ENCODE assay signal across 28 cellular contexts in genomic region chr14:92679246-92679645, GRCh38.
A peak's percentile ranks its signal among the peaks of the same experiment; 100 is the strongest.
DNase-seq lines count a peak whose midpoint lies in the region; ATAC-seq, FAIRE-seq and TF ChIP-seq lines count a peak whose summit lies in the region.
"Had no signal": no experiment of that assay in that cellular context is flagged by ENCODE, and none has a peak within 500 bp of the region (broad histone marks: within the 10 kb centered on the region; RNA-seq: fewer than 3 reads in every experiment).

No MANE protein-coding gene starts in this region.

- H3K79me2 ChIP-seq in osteoblast (ENCODE audit: insufficient read depth, low read length): no peaks in the 10 kb centered on the region
- H3K79me2 ChIP-seq: parathyroid adenoma had no signal

- FAIRE-seq in kidney (lab: Jason Lieb, UNC): no peak
- FAIRE-seq: D721Med, frontal cortex had no signal

- no peaks in the 10 kb centered on the region for H3K27me3 Mint-ChIP-seq in CD4-positive, alpha-beta T cell

- intact Hi-C loops in CD4-positive, alpha-beta T cell (cut with DNase I, micrococcal nuclease): no loop called here
- intact Hi-C loops in kidney (cut with DNase I): no loop called here

- POLR2A ChIA-PET in CD4-positive, alpha-beta T cell (lab: Charles Lee): no interaction called here

- no peak for TF ChIP-seq CTCF in CD4-positive, alpha-beta T cell (IDR thresholded peaks at IDR 0.05)
- no peak for TF ChIP-seq CTCF in kidney (IDR thresholded peaks at IDR 0.05; ENCODE audit: borderline replicate concordance, extremely low read depth, insufficient read depth)
- TF ChIP-seq CTCF in osteoblast (IDR thresholded peaks at IDR 0.05; ENCODE audit: extremely low read depth, low read depth, low read length): no peak

- peaks cover 31% of the 10 kb centered on the region for H3K27me3 ChIP-seq in BLaER1
- no peaks in the 10 kb centered on the region for H3K27me3 ChIP-seq in CD4-positive, alpha-beta T cell (ENCODE audit: control insufficient read depth, insufficient read depth, low read length)
- no peaks in the 10 kb centered on the region for H3K27me3 ChIP-seq in osteoblast (ENCODE audit: insufficient read depth, low read length)
- H3K27me3 ChIP-seq: thyroid gland had no signal

- H3K9me3 ChIP-seq in BLaER1 (no peaks in the 10 kb centered on the region), kidney (ENCODE audit: control insufficient read depth in 1 of 2, low read length in 2 of 2) (no peaks in the 10 kb centered on the region), osteoblast (ENCODE audit: low read depth, low read length) (no peaks in the 10 kb centered on the region)
- H3K9me3 ChIP-seq in CD4-positive, alpha-beta T cell (ENCODE audit: control insufficient read depth, low read length): no peaks in the 10 kb centered on the region
- H3K9me3 ChIP-seq: lower lobe of right lung, thyroid gland had no signal

- no peak overlapping the region for H3K9ac ChIP-seq in BLaER1
- no peak overlapping the region for H3K9ac ChIP-seq in kidney (ENCODE audit: low read length in 2 of 2)
- H3K9ac ChIP-seq: parathyroid adenoma had no signal

- H3K36me3 ChIP-seq in BLaER1 (0 out of 2 replicates have a peak, but pooled peaks cover 17% of the 10 kb centered on the region), kidney (ENCODE audit: control insufficient read depth in 1 of 2, insufficient read depth in 2 of 2, low read length in 2 of 2) (peaks cover 0 to 2% of the 10 kb centered on the region in 2 donors), osteoblast (ENCODE audit: insufficient read depth, low read length) (peaks cover 23% of the 10 kb centered on the region)
- H3K36me3 ChIP-seq: thyroid gland had no signal

- H3K36me3 Mint-ChIP-seq in CD4-positive, alpha-beta T cell (ENCODE audit: low read depth): peaks cover 96% of the 10 kb centered on the region

- no peak overlapping the region for H3K4me3 Mint-ChIP-seq in CD4-positive, alpha-beta T cell

- H3K4me1 ChIP-seq in BLaER1 (peaks cover 39% of the 10 kb centered on the region), kidney (ENCODE audit: control insufficient read depth in 1 of 2, insufficient read depth in 1 of 2, low read depth in 1 of 2, low read length in 2 of 2) (no peaks in the 10 kb centered on the region), osteoblast (ENCODE audit: insufficient read depth, low read length) (no peaks in the 10 kb centered on the region)
- H3K4me1 ChIP-seq: parathyroid adenoma had no signal

- DNase-seq in CD4-positive, alpha-beta T cell: no peak
- DNase-seq in kidney (peak; percentile 45), osteoblast (ENCODE audit: insufficient read length, low spot score, missing footprints) (peak; percentile 51), NCI-H2081 treated with DMSO at 0.1 percent for 48 hours (lab: John Stamatoyannopoulos, UW) (no peak)
- DNase-seq: activated CD4-positive, alpha-beta T cell treated with anti-CD3 and anti-CD28 coated beads for 4 hours; activated CD8-positive, alpha-beta memory T cell treated with anti-CD3 and anti-CD28 coated beads for 24 hours; activated naive CD4-positive, alpha-beta T cell treated with Interleukin-2 at 50 U/mL for 16 hours; activated T-cell treated with anti-CD3 and anti-CD28 coated beads, Interleukin-2, amount 50 U/mL, for 48 hours; amniotic stem cell; DND-41; GF-D8; kidney glomerular epithelial cell; lower lobe of right lung; NCI-H187; NCI-H2171; SIG-M5; stimulated activated CD4-positive, alpha-beta T cell treated with anti-CD3 and anti-CD28 coated beads, Interleukin-1b, Interleukin-23, amount 100 ng/mL, for 48 hours; T-helper 9 cell; thyroid gland had no signal

- CTCF ChIA-PET in CD4-positive, alpha-beta T cell (lab: Charles Lee): interaction anchor here (1.1 to 3.2 kb wide), 2 partner anchors 11 to 66 kb away, joined by 3 to 15 read pairs; no protein-coding TSS in a partner anchor

- ATAC-seq in CD4-positive, alpha-beta T cell (ENCODE audit: poor library complexity): no peak
- no peak for ATAC-seq in HG03196 (IDR thresholded peaks at IDR 0.05; ENCODE audit: unreplicated experiment)
- no peak for ATAC-seq in HG03571 (IDR thresholded peaks at IDR 0.05; ENCODE audit: unreplicated experiment)
- ATAC-seq: lower lobe of right lung had no signal

- H3K27ac ChIP-seq in BLaER1: no peak overlapping the region
- no peak overlapping the region for H3K27ac ChIP-seq in CD4-positive, alpha-beta T cell (ENCODE audit: low read depth, low read length)
- H3K27ac ChIP-seq in kidney (ENCODE audit: low read depth in 2 of 2, low read length in 2 of 2): no peak overlapping the region
- no peak overlapping the region for H3K27ac ChIP-seq in osteoblast (ENCODE audit: low read depth, low read length)
- H3K27ac ChIP-seq: C4-2B, lower lobe of right lung, parathyroid adenoma, thyroid gland, VCaP had no signal

- H2AFZ ChIP-seq in osteoblast (ENCODE audit: low read length): no peak overlapping the region
- H2AFZ ChIP-seq: parathyroid adenoma had no signal

- H4K20me1 ChIP-seq in BLaER1 (peaks cover 61% of the 10 kb centered on the region), osteoblast (ENCODE audit: insufficient read depth, low read length) (no peaks in the 10 kb centered on the region)

- no peaks in the 10 kb centered on the region for H3K9me3 Mint-ChIP-seq in CD4-positive, alpha-beta T cell

- H3K4me2 ChIP-seq in BLaER1 (peak overlapping the region; percentile 43; the same call in 1 of the 2 replicates), osteoblast (ENCODE audit: insufficient read depth, low read length) (no peak overlapping the region)
- H3K4me2 ChIP-seq: smooth muscle cell had no signal

- H3K4me1 Mint-ChIP-seq in CD4-positive, alpha-beta T cell (ENCODE audit: low read depth): peaks cover 36% of the 10 kb centered on the region

- peak overlapping the region; percentile 47 for H3K27ac Mint-ChIP-seq in CD4-positive, alpha-beta T cell

- H3K4me3 ChIP-seq in BLaER1: no peak overlapping the region
- H3K4me3 ChIP-seq in kidney (ENCODE audit: low read length in 2 of 2): no peak overlapping the region
- H3K4me3 ChIP-seq in osteoblast (ENCODE audit: insufficient read depth, low read length): no peak overlapping the region
- H3K4me3 ChIP-seq: lower lobe of right lung, smooth muscle cell, thyroid gland had no signal

Comparison
In these comparisons a context has a peak if more than half of its experiments do, and no peak if none do; other contexts are left out.
1. DNase-seq: peak in kidney (single experiment) and osteoblast (single experiment); none in CD4-positive, alpha-beta T cell (0 of 10) and NCI-H2081 treated with DMSO at 0.1 percent for 48 hours (single experiment).